ENCODE assay signal across 12 cellular contexts in the genomic region with DNA sequence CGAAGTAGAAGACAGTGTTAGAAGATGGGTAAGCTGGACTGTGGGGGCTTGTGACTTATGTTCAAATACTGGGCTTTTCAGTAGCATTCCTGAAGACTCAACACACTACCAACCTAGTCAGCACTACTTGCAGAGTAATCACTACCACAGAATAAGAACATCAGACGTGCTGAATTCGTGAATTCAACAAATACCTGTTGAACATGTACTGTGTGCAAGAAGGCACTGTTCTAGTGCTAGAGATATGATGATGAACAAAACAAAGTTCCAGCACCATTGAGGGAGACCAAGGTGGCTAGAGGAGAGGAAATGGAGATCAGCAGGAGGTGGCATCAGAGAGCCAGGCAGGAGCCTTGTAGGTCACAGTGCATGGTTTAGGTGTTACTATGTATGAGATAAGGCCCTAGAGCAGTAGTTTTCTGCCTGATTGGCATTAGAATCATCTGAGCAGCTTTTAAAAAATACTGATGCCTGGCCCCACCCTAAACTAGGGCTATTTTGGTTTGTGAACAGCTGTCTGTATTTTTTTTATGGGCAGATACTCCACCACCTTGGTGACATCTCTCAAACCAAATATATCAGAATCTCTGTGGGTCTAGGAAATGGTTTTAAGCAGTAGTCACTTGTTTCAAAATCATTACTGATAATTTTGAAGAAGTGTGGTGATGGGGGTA. TPM values are rescaled to one million over a fixed set of nuclear protein-coding genes. Genes with fewer than 3 reads are reported as not detected.
A peak's percentile ranks its signal among the peaks of the same experiment; 100 is the strongest.
DNase-seq lines count a peak whose midpoint lies in the region; ATAC-seq, FAIRE-seq and TF ChIP-seq lines count a peak whose summit lies in the region.
"Had no signal": no experiment of that assay in that cellular context is flagged by ENCODE, and none has a peak within 500 bp of the region (broad histone marks: within the 10 kb centered on the region; RNA-seq: fewer than 3 reads in every experiment).

No MANE protein-coding gene starts in this region.

- H3K27ac ChIP-seq in endodermal cell (ENCODE audit: low read depth, low read length) (no peak overlapping the region), upper lobe of left lung (peak overlapping the region in 1 of 4 donors; percentile 32)

- H3K9ac ChIP-seq in endodermal cell (ENCODE audit: extremely low read depth, low read length, poor library complexity, severe bottlenecking), result no peak overlapping the region

- TF ChIP-seq CTCF in endodermal cell (conservative IDR thresholded peaks at IDR 0.05), result peak; percentile 62
- no peak for TF ChIP-seq CTCF in osteocyte (IDR thresholded peaks at IDR 0.05)
- no peak for TF ChIP-seq CTCF in D721Med (IDR thresholded peaks at IDR 0.05; ENCODE audit: insufficient read depth, missing control alignments)
- no peak for TF ChIP-seq CTCF in upper lobe of left lung (IDR thresholded peaks at IDR 0.05)

- no peak for FAIRE-seq in D721Med (lab: Jason Lieb, UNC)

- DNase-seq in DMS53 (lab: John Stamatoyannopoulos, UW) (peak; percentile 28), DMS53 treated with DMSO at 0.1 percent for 48 hours (lab: John Stamatoyannopoulos, UW; ENCODE audit: unreplicated experiment) (no peak), LHCN-M2 (ENCODE audit: low read depth) (peak; percentile 37), endodermal cell (peak; percentile 75), osteocyte (ENCODE audit: extremely low spot score, unreplicated experiment) (no peak), D721Med (ENCODE audit: insufficient read length, low spot score) (no peak), upper lobe of left lung (no peak), NCI-H510A (lab: John Stamatoyannopoulos, UW) (no peak)
- DNase-seq: activated T-cell treated with anti-CD3 and anti-CD28 coated beads for 4 hours, MG63, SHP77 treated with DMSO at 0.1 percent for 48 hours had no signal

- TF ChIP-seq EP300 in upper lobe of left lung (IDR thresholded peaks at IDR 0.05), result no peak

- peaks cover 9% of the 10 kb centered on the region for H3K4me1 ChIP-seq in endodermal cell (ENCODE audit: control insufficient read depth, insufficient read depth, low read length)
- peaks cover 47 to 77% (median 67%) of the 10 kb centered on the region in 4 donors for H3K4me1 ChIP-seq in upper lobe of left lung

- H3K4me3 ChIP-seq in endodermal cell (ENCODE audit: low read length), result peak overlapping the region; percentile 54
- H3K4me3 ChIP-seq in upper lobe of left lung, result no peak overlapping the region
- H3K4me3 ChIP-seq: MG63 had no signal

- H3K36me3 ChIP-seq in endodermal cell (ENCODE audit: control insufficient read depth, insufficient read depth, low read length), result peaks cover 32% of the 10 kb centered on the region
- no peaks in the 10 kb centered on the region for H3K36me3 ChIP-seq in upper lobe of left lung

- H3K4me1 Mint-ChIP-seq in endodermal cell (peaks cover 69% of the 10 kb centered on the region), osteocyte (ENCODE audit: unreplicated experiment) (peaks cover 91% of the 10 kb centered on the region)

- WGBS in endodermal cell (ENCODE audit: insufficient coverage in 1 of 2, insufficient read length in 1 of 2), 2 experiments, result 59 to 81% methylated on average over 2 to 3 of the region's 3 CpGs
- 62 to 78% methylated on average over 3 of the region's 3 CpGs for WGBS in upper lobe of left lung, 2 donors

- H3K9me3 ChIP-seq in endodermal cell (ENCODE audit: control insufficient read depth, low read length) (no peaks in the 10 kb centered on the region), upper lobe of left lung (no peaks in the 10 kb centered on the region)
- H3K9me3 ChIP-seq: MG63 had no signal

- H3K27me3 Mint-ChIP-seq in endodermal cell (ENCODE audit: insufficient read depth) (no peaks in the 10 kb centered on the region), osteocyte (ENCODE audit: unreplicated experiment) (no peaks in the 10 kb centered on the region)
- H3K27me3 Mint-ChIP-seq: stimulated activated naive CD8-positive, alpha-beta T cell treated with anti-CD3 and anti-CD28 coated beads, Interleukin-15, Interleukin-2, amounts not matched to agents 100 ng/mL and 50 ng/mL, for 24 hours had no signal

- ATAC-seq in upper lobe of left lung (ENCODE audit: low FRiP score in 2 of 2), result no peak

- H3K9me3 Mint-ChIP-seq in endodermal cell (no peaks in the 10 kb centered on the region), osteocyte (ENCODE audit: unreplicated experiment) (no peaks in the 10 kb centered on the region)
- H3K9me3 Mint-ChIP-seq: stimulated activated naive CD8-positive, alpha-beta T cell treated with anti-CD3 and anti-CD28 coated beads, Interleukin-15, Interleukin-2, amounts not matched to agents 100 ng/mL and 50 ng/mL, for 24 hours had no signal

- H3K27ac Mint-ChIP-seq in endodermal cell, result peak overlapping the region; percentile 46
- peak overlapping the region; percentile 62 for H3K27ac Mint-ChIP-seq in osteocyte (ENCODE audit: unreplicated experiment)
- H3K27ac Mint-ChIP-seq: stimulated activated naive CD8-positive, alpha-beta T cell treated with anti-CD3 and anti-CD28 coated beads, Interleukin-15, Interleukin-2, amounts not matched to agents 100 ng/mL and 50 ng/mL, for 24 hours had no signal

- H3K27me3 ChIP-seq in endodermal cell (ENCODE audit: control insufficient read depth, insufficient read depth, low read length, poor library complexity, severe bottlenecking), result no peaks in the 10 kb centered on the region
- no peaks in the 10 kb centered on the region for H3K27me3 ChIP-seq in upper lobe of left lung
- H3K27me3 ChIP-seq: MG63 had no signal

- no peak for TF ChIP-seq POLR2A in upper lobe of left lung (IDR thresholded peaks at IDR 0.05)

- peaks cover 19% of the 10 kb centered on the region for H3K36me3 Mint-ChIP-seq in endodermal cell (ENCODE audit: low read depth)
- H3K36me3 Mint-ChIP-seq in osteocyte (ENCODE audit: unreplicated experiment), result peaks cover under 1% of the 10 kb centered on the region

- H3K4me3 Mint-ChIP-seq in endodermal cell, result peak overlapping the region; percentile 9
- no peak overlapping the region for H3K4me3 Mint-ChIP-seq in osteocyte (ENCODE audit: unreplicated experiment)
- H3K4me3 Mint-ChIP-seq: stimulated activated naive CD8-positive, alpha-beta T cell treated with anti-CD3 and anti-CD28 coated beads, Interleukin-15, Interleukin-2, amounts not matched to agents 100 ng/mL and 50 ng/mL, for 24 hours had no signal

RNA-seq across cellular contexts. Expression of gene FERMT2, which starts 26.8 kb away (rescaled TPM):
- total RNA-seq in LHCN-M2 (2014; rRNA removed) (87.5 and 89.6 TPM in 2 replicates), endodermal cell (100 to 1,000 TPM; 350 to 377 TPM), osteocyte (302 and 304 TPM in 2 replicates), upper lobe of left lung (100 to 1,000 TPM in 2 of 6 donors, 10 to 100 TPM in 4; 34.6 to 121 (median 72.3) TPM)
- polyA plus RNA-seq in LHCN-M2 (2012), result 68.5 TPM
- polyA plus RNA-seq in endodermal cell (2013, experiment 1 of 2), result 103 TPM
- 104 TPM for polyA plus RNA-seq in endodermal cell (2013, experiment 2 of 2)

Comparison
In these comparisons a context has a peak if more than half of its experiments do, and no peak if none do; other contexts are left out.
1. DNase-seq: peak in DMS53 (single experiment), LHCN-M2 (single experiment) and endodermal cell (single experiment); none in DMS53 treated with DMSO at 0.1 percent for 48 hours (single experiment), osteocyte (single experiment), D721Med (single experiment), upper lobe of left lung (0 of 2) and NCI-H510A (single experiment).